9 cellular contexts compared by ENCODE assay signal in genomic region chr20:63025534-63026331, GRCh38. TPM values are rescaled to one million over a fixed set of nuclear protein-coding genes. Genes with fewer than 3 reads are reported as not detected.
A peak's percentile ranks its signal among the peaks of the same experiment; 100 is the strongest.
DNase-seq lines count a peak whose midpoint lies in the region; ATAC-seq, FAIRE-seq and TF ChIP-seq lines count a peak whose summit lies in the region.
"Had no signal": no experiment of that assay in that cellular context is flagged by ENCODE, and none has a peak within 500 bp of the region (broad histone marks: within the 10 kb centered on the region; RNA-seq: fewer than 3 reads in every experiment).

No MANE protein-coding gene starts in this region.

- peak; percentile 71 for ATAC-seq in omental fat pad (ENCODE audit: low FRiP score)

- no peaks in the 10 kb centered on the region for H3K36me3 ChIP-seq in sigmoid colon

- no peak overlapping the region for H3K27ac Mint-ChIP-seq in MCF 10A (ENCODE audit: low read depth, unreplicated experiment)

- no peaks in the 10 kb centered on the region for H3K36me3 Mint-ChIP-seq in MCF 10A (ENCODE audit: insufficient read depth, unreplicated experiment)

- CTCF ChIA-PET in MCF 10A (lab: Yijun Ruan, JAX) = interaction anchor here (0.6 to 1.7 kb wide), 4 partner anchors 16 to 198 kb away, joined by 3 to 6 read pairs (median 4); no protein-coding TSS in a partner anchor

- TF ChIP-seq CTCF in MCF 10A (IDR thresholded peaks at IDR 0.05; ENCODE audit: unreplicated experiment) = no peak
- no peak for TF ChIP-seq CTCF in omental fat pad (IDR thresholded peaks at IDR 0.05)
- no peak for TF ChIP-seq CTCF in sigmoid colon (IDR thresholded peaks at IDR 0.05)

- intact Hi-C loops in MCF 10A (cut with micrococcal nuclease) = no loop called here
- intact Hi-C loops in sigmoid colon (cut with DNase I) = no loop called here

- DNase-seq in DMS 273 (lab: John Stamatoyannopoulos, UW; ENCODE audit: unreplicated experiment) = peak; percentile 59
- DNase-seq in DMS 273 treated with DMSO at 0.1 percent for 48 hours (lab: John Stamatoyannopoulos, UW) = no peak
- DNase-seq in HTR-8/SVneo (ENCODE audit: insufficient read length, low spot score) = no peak
- peak; percentile 41 for DNase-seq in MCF 10A (ENCODE audit: unreplicated experiment)
- no peak for DNase-seq in omental fat pad (ENCODE audit: low spot score)
- DNase-seq in sigmoid colon = no peak
- no peak for DNase-seq in NK-92 treated with Interleukin-12 subunit alpha and Interleukin-12 subunit beta, amount 100 ng/mL, for 24 hours (lab: John Stamatoyannopoulos, UW)
- no peak for DNase-seq in RKO (ENCODE audit: low spot score)

- H3K9me3 Mint-ChIP-seq in MCF 10A (ENCODE audit: unreplicated experiment) = no peaks in the 10 kb centered on the region

- no peaks in the 10 kb centered on the region for H3K4me1 Mint-ChIP-seq in MCF 10A (ENCODE audit: insufficient read depth, unreplicated experiment)

- H3K9me3 ChIP-seq in sigmoid colon = peaks cover 0 to 2% (median 0%) of the 10 kb centered on the region in 4 donors

- H3K27me3 ChIP-seq in sigmoid colon = peaks cover 44 to 96% (median 85%) of the 10 kb centered on the region in 3 donors

- FAIRE-seq in HTR-8/SVneo (lab: Jason Lieb, UNC) = peak; percentile 49

- peaks cover 62% of the 10 kb centered on the region for H3K27me3 Mint-ChIP-seq in MCF 10A (ENCODE audit: insufficient read depth, unreplicated experiment)

- no peak for TF ChIP-seq EP300 in sigmoid colon (IDR thresholded peaks at IDR 0.05)

- no peak overlapping the region for H3K4me3 ChIP-seq in sigmoid colon

- H3K4me1 ChIP-seq in sigmoid colon = peaks cover 0 to 7% (median 0%) of the 10 kb centered on the region in 4 donors

- POLR2A ChIA-PET in MCF 10A (lab: Yijun Ruan, JAX) = no interaction called here

- no peak overlapping the region for H3K27ac ChIP-seq in sigmoid colon
- H3K27ac ChIP-seq: 22Rv1 had no signal

- no peak for TF ChIP-seq POLR2A in sigmoid colon (IDR thresholded peaks at IDR 0.05)

- BruUV-seq in MCF 10A (replicated peaks; lab: Mats Ljungman, UMichigan) = no TSS peak

- 42 to 54% methylated on average over 45 of the region's 45 CpGs for WGBS in sigmoid colon, 2 donors

- H3K4me3 Mint-ChIP-seq in MCF 10A (ENCODE audit: unreplicated experiment) = no peak overlapping the region

RNA-seq across cellular contexts. Expression of gene BHLHE23, which starts 19.0 kb away (rescaled TPM):
- total RNA-seq in MCF 10A (2022) (not detected in 2 replicates), omental fat pad (not detected), sigmoid colon (not detected)
- not detected for polyA plus RNA-seq in sigmoid colon

Comparison
In these comparisons a context has a peak if more than half of its experiments do, and no peak if none do; other contexts are left out.
1. DNase-seq: peak in DMS 273 (single experiment) and MCF 10A (single experiment); none in DMS 273 treated with DMSO at 0.1 percent for 48 hours (single experiment), HTR-8/SVneo (single experiment), omental fat pad (single experiment), sigmoid colon (single experiment), NK-92 treated with Interleukin-12 subunit alpha and Interleukin-12 subunit beta, amount 100 ng/mL, for 24 hours (single experiment) and RKO (single experiment).